19 cellular contexts compared by ENCODE assay signal in the genomic region with DNA sequence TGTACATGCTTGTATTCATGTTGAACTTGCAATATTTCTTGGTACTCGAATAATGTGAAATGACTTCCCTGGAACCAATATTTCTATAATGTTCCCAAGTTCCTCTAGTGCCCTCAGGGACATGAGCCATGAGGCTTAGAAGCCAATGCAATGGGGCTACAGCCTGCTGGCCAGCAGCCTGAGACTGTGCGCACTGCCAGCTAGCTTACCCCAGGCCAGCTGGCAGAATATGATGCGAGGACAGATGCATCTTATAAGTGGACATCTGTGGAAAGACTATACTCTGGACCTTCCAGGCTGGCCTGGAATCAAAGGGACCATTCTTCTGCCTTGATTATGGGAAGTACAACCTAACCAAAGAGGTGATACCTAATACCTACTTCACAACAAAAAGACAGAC.
A peak's percentile ranks its signal among the peaks of the same experiment; 100 is the strongest.
DNase-seq lines count a peak whose midpoint lies in the region; ATAC-seq and TF ChIP-seq lines count a peak whose summit lies in the region.
"Had no signal": no experiment of that assay in that cellular context is flagged by ENCODE, and none has a peak within 500 bp of the region (broad histone marks: within the 10 kb centered on the region; RNA-seq: fewer than 3 reads in every experiment).

No MANE protein-coding gene starts in this region.

- H3K4me1 ChIP-seq in lower lobe of right lung: no peaks in the 10 kb centered on the region
- H3K4me1 ChIP-seq: A549, BE2C had no signal

- no peak for TF ChIP-seq CTCF in dorsolateral prefrontal cortex (IDR thresholded peaks at IDR 0.05 in 54 of 56, conservative IDR thresholded peaks at IDR 0.05 in 2 of 56; ENCODE audit: low read depth in 1 of 56, partially characterized antibody in 56 of 56)
- no peak for TF ChIP-seq CTCF in nephron (IDR thresholded peaks at IDR 0.05; ENCODE audit: unreplicated experiment in 3 of 3)
- TF ChIP-seq CTCF in lower lobe of right lung (IDR thresholded peaks at IDR 0.05): no peak

- H3K4me3 ChIP-seq in dorsolateral prefrontal cortex: no peak overlapping the region
- no peak overlapping the region for H3K4me3 ChIP-seq in lower lobe of right lung
- H3K4me3 ChIP-seq: A549, K562, MG63 had no signal

- no peaks in the 10 kb centered on the region for H3K27me3 Mint-ChIP-seq in nephron (ENCODE audit: low read depth)
- no peaks in the 10 kb centered on the region for H3K27me3 Mint-ChIP-seq in activated naive CD8-positive, alpha-beta T cell treated with anti-CD3 and anti-CD28 coated beads for 36 hours

- intact Hi-C loops in dorsolateral prefrontal cortex (cut with DNase I): no loop called here
- intact Hi-C loops in lower lobe of right lung (cut with DNase I): no loop called here

- peaks cover 14% of the 10 kb centered on the region for H3K4me1 Mint-ChIP-seq in nephron
- H3K4me1 Mint-ChIP-seq in activated naive CD8-positive, alpha-beta T cell treated with anti-CD3 and anti-CD28 coated beads for 36 hours: no peaks in the 10 kb centered on the region

- H3K9me3 ChIP-seq in lower lobe of right lung: no peaks in the 10 kb centered on the region
- H3K9me3 ChIP-seq: A549, BE2C, MG63 had no signal

- H3K27ac ChIP-seq in dorsolateral prefrontal cortex (peak overlapping the region in 7 of 59 donors; percentile 3 to 56 (median 12)), lower lobe of right lung (no peak overlapping the region)
- H3K27ac ChIP-seq: A549 had no signal

- H3K27me3 ChIP-seq in dorsolateral prefrontal cortex (no peaks in the 10 kb centered on the region), lower lobe of right lung (ENCODE audit: low read depth) (no peaks in the 10 kb centered on the region)
- H3K27me3 ChIP-seq: BE2C, MG63 had no signal

- peak overlapping the region in 1 of 3 experiments; percentile 20 for H3K4me3 Mint-ChIP-seq in nephron
- no peak overlapping the region for H3K4me3 Mint-ChIP-seq in activated naive CD8-positive, alpha-beta T cell treated with anti-CD3 and anti-CD28 coated beads for 36 hours

- no peak for ATAC-seq in HG02981 (IDR thresholded peaks at IDR 0.05; ENCODE audit: unreplicated experiment)
- no peak for ATAC-seq in lower lobe of right lung
- ATAC-seq: A549, K562, Right ventricle myocardium inferior had no signal

- peak overlapping the region; percentile 38 to 45 (median 42) for H3K27ac Mint-ChIP-seq in nephron
- H3K27ac Mint-ChIP-seq in activated naive CD8-positive, alpha-beta T cell treated with anti-CD3 and anti-CD28 coated beads for 36 hours: no peak overlapping the region

- DNase-seq in NCI-H446 treated with DMSO at 0.1 percent for 48 hours (lab: John Stamatoyannopoulos, UW): peak; percentile 77
- DNase-seq in dorsolateral prefrontal cortex: peak in 7 of 10 donors; percentile 8 to 61 (median 47)
- DNase-seq in lower lobe of right lung: no peak
- no peak for DNase-seq in GDM1 (lab: John Stamatoyannopoulos, UW)
- DNase-seq in activated naive CD8-positive, alpha-beta T cell treated with anti-CD3 and anti-CD28 coated beads for 36 hours: no peak
- DNase-seq: BE2C, DMS79, MG63, NCI-H1048, NCI-H1417 treated with DMSO at 0.1 percent for 48 hours, NCI-H187, NCI-H2107, NCI-H510A treated with DMSO at 0.1 percent for 48 hours, NCI-H82 had no signal

- no peaks in the 10 kb centered on the region for H3K9me3 Mint-ChIP-seq in nephron
- H3K9me3 Mint-ChIP-seq in activated naive CD8-positive, alpha-beta T cell treated with anti-CD3 and anti-CD28 coated beads for 36 hours: peaks cover 1% of the 10 kb centered on the region

- no peaks in the 10 kb centered on the region for H3K36me3 Mint-ChIP-seq in nephron (ENCODE audit: low read depth)
- H3K36me3 Mint-ChIP-seq in activated naive CD8-positive, alpha-beta T cell treated with anti-CD3 and anti-CD28 coated beads for 36 hours: no peaks in the 10 kb centered on the region

- H3K36me3 ChIP-seq in lower lobe of right lung: no peaks in the 10 kb centered on the region
- H3K36me3 ChIP-seq: BE2C, MG63 had no signal

Comparison
In these comparisons a context has a peak if more than half of its experiments do, and no peak if none do; other contexts are left out.
1. DNase-seq: peak in NCI-H446 treated with DMSO at 0.1 percent for 48 hours (single experiment) and dorsolateral prefrontal cortex (7 of 10); none in lower lobe of right lung (single experiment), GDM1 (single experiment) and activated naive CD8-positive, alpha-beta T cell treated with anti-CD3 and anti-CD28 coated beads for 36 hours (single experiment).